1 cellular context compared by ENCODE assay signal in genomic region chr14:50669441-50669986, GRCh38.
TF ChIP-seq lines count a peak whose summit lies in the region.

No MANE protein-coding gene starts in this region.

TF ChIP-seq in A549, 52 proteins besides CTCF, POLR2A, EP300 and RAD21:
- TF ChIP-seq CEBPB (IDR thresholded peaks at IDR 0.05), result no peak
- no peak for TF ChIP-seq POLR2AphosphoS2 (conservative IDR thresholded peaks at IDR 0.05; ENCODE audit: low read length)
- no peak for TF ChIP-seq PHF8 (IDR thresholded peaks at IDR 0.05; ENCODE audit: borderline replicate concordance, low read depth)
- TF ChIP-seq TFCP2L1 (CRISPR knock-in tag; IDR thresholded peaks at IDR 0.05), result no peak
- no peak for TF ChIP-seq EHF (CRISPR knock-in tag; IDR thresholded peaks at IDR 0.05)
- no peak for TF ChIP-seq SREBF2 (IDR thresholded peaks at IDR 0.05)
- no peak for TF ChIP-seq BCL3 (IDR thresholded peaks at IDR 0.05)
TF ChIP-seq in A549: peak in this region for 0.
